Comparison of ENCODE assay signal across 27 cellular contexts in the genomic region with DNA sequence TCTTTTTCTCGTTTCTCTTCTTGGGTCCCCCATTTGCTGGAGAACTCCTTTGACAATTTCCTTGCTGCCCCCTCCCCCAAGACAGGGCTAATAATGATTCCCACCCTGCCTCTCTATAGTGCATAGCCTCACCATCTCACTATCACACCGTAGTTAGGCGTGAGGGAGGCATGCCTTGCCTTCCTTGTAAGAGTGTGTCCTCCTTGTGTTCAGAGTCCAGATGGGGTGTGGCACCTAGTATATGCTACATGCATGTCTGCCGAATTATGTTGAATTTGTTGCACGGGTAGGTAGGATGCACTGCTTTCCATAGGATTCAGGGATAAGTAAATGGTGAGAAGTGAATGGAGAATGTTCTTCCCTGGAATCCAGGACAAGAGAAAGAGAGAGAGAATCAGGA.
"Had no signal": no experiment of that assay in that cellular context is flagged by ENCODE, and none has a peak within 500 bp of the region (broad histone marks: within the 10 kb centered on the region; RNA-seq: fewer than 3 reads in every experiment).

No MANE protein-coding gene starts in this region.

- FAIRE-seq: colon, endometrium, islet of Langerhans, keratinocyte had no signal

- H3K4me1 ChIP-seq: gastrocnemius medialis had no signal

- DNase-seq: effector CD8-positive, alpha-beta T cell; effector memory CD8-positive, alpha-beta T cell; endodermal cell; erythroblast; esophagus squamous epithelium; foreskin fibroblast; foreskin melanocyte; gastrocnemius medialis; glutamatergic neuron; head of caudate nucleus; heart right ventricle; hippocampal formation; left cardiac atrium; left ventricle myocardium superior; mammary epithelial cell; mesendoderm; midbrain; naive B cell had no signal

- ATAC-seq: effector memory CD8-positive, alpha-beta T cell; esophagus mucosa; gastrocnemius medialis; heart right ventricle; left cardiac atrium; left lobe of liver; left ventricle myocardium superior had no signal

- H3K36me3 ChIP-seq: esophagus squamous epithelium, gastrocnemius medialis, heart right ventricle had no signal

- H3K27ac ChIP-seq: coronary artery, epithelial cell of prostate, esophagus squamous epithelium, gastrocnemius medialis, heart right ventricle had no signal

- H3K9me3 ChIP-seq: esophagus squamous epithelium, gastrocnemius medialis had no signal

- H3K27me3 ChIP-seq: gastrocnemius medialis had no signal

- H3K4me3 ChIP-seq: coronary artery, esophagus squamous epithelium, gastrocnemius medialis, heart right ventricle, lung had no signal
